ENCODE assay signal across 22 cellular contexts in genomic region chr11:69132301-69132670, GRCh38. TPM values are rescaled to one million over a fixed set of nuclear protein-coding genes. Genes with fewer than 3 reads are reported as not detected.
"Had no signal": no experiment of that assay in that cellular context is flagged by ENCODE, and none has a peak within 500 bp of the region (broad histone marks: within the 10 kb centered on the region; RNA-seq: fewer than 3 reads in every experiment).

No MANE protein-coding gene starts in this region.

- H3K4me3 ChIP-seq: dorsolateral prefrontal cortex, esophagus muscularis mucosa, left lung, lung, pancreas, right lobe of liver, skin epidermis, vagina had no signal

- H3K4me1 Mint-ChIP-seq: nephron had no signal

- H3K27me3 Mint-ChIP-seq: type B pancreatic cell had no signal

- H3K4me3 Mint-ChIP-seq: effector memory CD8-positive, alpha-beta T cell; nephron; stimulated activated effector memory CD8-positive, alpha-beta T cell treated with anti-CD3 and anti-CD28 coated beads, Interleukin-12 subunit alpha, Interleukin-12 subunit beta, amount 100 ng/mL, for 72 hours; type B pancreatic cell had no signal

- H3K36me3 Mint-ChIP-seq: stimulated activated effector memory CD8-positive, alpha-beta T cell treated with anti-CD3 and anti-CD28 coated beads, Interleukin-12 subunit alpha, Interleukin-12 subunit beta, amount 100 ng/mL, for 72 hours; type B pancreatic cell had no signal

- FAIRE-seq: colon, frontal cortex, pancreas had no signal

- ATAC-seq: activated naive CD4-positive, alpha-beta T cell treated with anti-CD3 and anti-CD28 coated beads, Interleukin-2, amount 50 U/mL, for 72 hours; effector memory CD8-positive, alpha-beta T cell; stimulated activated effector memory CD8-positive, alpha-beta T cell treated with anti-CD3 and anti-CD28 coated beads, Interleukin-12 subunit alpha, Interleukin-12 subunit beta, amount 100 ng/mL, for 72 hours had no signal

- H3K36me3 ChIP-seq: left lung, pancreas, right lobe of liver, vagina had no signal

- H3K27ac ChIP-seq: dorsolateral prefrontal cortex, esophagus muscularis mucosa, left lung, right lobe of liver, skin epidermis, vagina had no signal

- H3K4me1 ChIP-seq: right lobe of liver, vagina had no signal

- H3K9me3 ChIP-seq: pancreas, right lobe of liver, vagina had no signal

- H3K27me3 ChIP-seq: esophagus muscularis mucosa, left lung, pancreas, right lobe of liver, vagina had no signal

- H3K27ac Mint-ChIP-seq: activated naive CD4-positive, alpha-beta T cell treated with anti-CD3 and anti-CD28 coated beads, Interleukin-2, amount 50 U/mL, for 72 hours; effector memory CD8-positive, alpha-beta T cell; nephron; stimulated activated effector memory CD8-positive, alpha-beta T cell treated with anti-CD3 and anti-CD28 coated beads, Interleukin-12 subunit alpha, Interleukin-12 subunit beta, amount 100 ng/mL, for 72 hours; type B pancreatic cell had no signal

- DNase-seq: activated CD4-positive, alpha-beta T cell treated with anti-CD3 and anti-CD28 coated beads for 1 hour; activated CD4-positive, alpha-beta T cell treated with anti-CD3 and anti-CD28 coated beads, Interleukin-2, amount 50 U/mL, for 1 hour; activated T-cell treated with anti-CD3 and anti-CD28 coated beads, Interleukin-2, amount 50 U/mL, for 1 hour; central memory CD4-positive, alpha-beta T cell; effector memory CD8-positive, alpha-beta T cell; glutamatergic neuron; stimulated activated CD4-positive, alpha-beta T cell treated with anti-CD3 and anti-CD28 coated beads, Interleukin-2, amount 100 ng/mL, for 24 hours had no signal

RNA-seq across cellular contexts. Expression of gene SMIM38, which starts 23.4 kb away (rescaled TPM):
- total RNA-seq: endothelial cell of umbilical vein, right lobe of liver had no signal
